ENCODE assay signal across 12 cellular contexts in genomic region chr15:67103869-67104268, GRCh38. TPM values are rescaled to one million over a fixed set of nuclear protein-coding genes. Genes with fewer than 3 reads are reported as not detected.
DNase-seq lines count a peak whose midpoint lies in the region; ATAC-seq, FAIRE-seq and TF ChIP-seq lines count a peak whose summit lies in the region.
"Had no signal": no experiment of that assay in that cellular context is flagged by ENCODE, and none has a peak within 500 bp of the region (broad histone marks: within the 10 kb centered on the region; RNA-seq: fewer than 3 reads in every experiment).

No MANE protein-coding gene starts in this region.

- H3K27me3 Mint-ChIP-seq in CD8-positive, alpha-beta T cell (ENCODE audit: low read depth): no peaks in the 10 kb centered on the region
- H3K27me3 Mint-ChIP-seq in activated naive CD8-positive, alpha-beta T cell treated with anti-CD3 and anti-CD28 coated beads, Interleukin-2, amount 10 ng/mL, durations not matched to agents 7 days and 5 days: no peaks in the 10 kb centered on the region

- TF ChIP-seq POLR2A in ovary (IDR thresholded peaks at IDR 0.05): no peak

- H3K4me3 Mint-ChIP-seq in CD8-positive, alpha-beta T cell: peak overlapping the region; percentile 68
- H3K4me3 Mint-ChIP-seq in activated naive CD8-positive, alpha-beta T cell treated with anti-CD3 and anti-CD28 coated beads, Interleukin-2, amount 10 ng/mL, durations not matched to agents 7 days and 5 days: peak overlapping the region; percentile 58

- TF ChIP-seq CTCF in CD8-positive, alpha-beta T cell (IDR thresholded peaks at IDR 0.05): no peak
- TF ChIP-seq CTCF in Loucy (conservative IDR thresholded peaks at IDR 0.05; ENCODE audit: low read length) (no peak), pancreas (IDR thresholded peaks at IDR 0.05) (no peak), ovary (IDR thresholded peaks at IDR 0.05) (no peak)

- peak in 3 of 7 experiments; percentile 40 to 56 (median 40) for DNase-seq in CD8-positive, alpha-beta T cell
- no peak for DNase-seq in activated naive CD8-positive, alpha-beta T cell treated with anti-CD3 and anti-CD28 coated beads, Interleukin-2, amount 10 ng/mL, durations not matched to agents 7 days and 5 days
- DNase-seq in pancreas (no peak), NCI-H1417 (lab: John Stamatoyannopoulos, UW) (no peak), ovary (no peak)
- DNase-seq: EL; GM23248; NCI-H2171; stimulated activated CD4-positive, alpha-beta T cell treated with anti-CD3 and anti-CD28 coated beads, Interleukin-1b, Interleukin-23, amount 100 ng/mL, for 48 hours had no signal

- no peaks in the 10 kb centered on the region for H3K27me3 ChIP-seq in CD8-positive, alpha-beta T cell (ENCODE audit: insufficient read depth, low read length)
- H3K27me3 ChIP-seq in Loucy (ENCODE audit: insufficient read depth, low read length, poor library complexity, severe bottlenecking) (no peaks in the 10 kb centered on the region), pancreas (no peaks in the 10 kb centered on the region), ovary (no peaks in the 10 kb centered on the region)

- H4K20me1 ChIP-seq in Loucy (ENCODE audit: insufficient read depth, low read length, poor library complexity, severe bottlenecking): peaks cover 29% of the 10 kb centered on the region

- intact Hi-C loops in CD8-positive, alpha-beta T cell (cut with DNase I, micrococcal nuclease): loop anchor here (2.0 to 5.0 kb wide), 5 partner anchors 17 to 43 kb away; partner anchors contain the start of gene SMAD3 (in 1 of the 2)
- intact Hi-C loops in pancreas (cut with DNase I) (no loop called here), ovary (cut with DNase I) (no loop called here)

- H3K9ac ChIP-seq in Loucy (ENCODE audit: low read depth, low read length, poor library complexity, severe bottlenecking): peak overlapping the region; percentile 66

- peaks cover 21% of the 10 kb centered on the region for H3K4me1 Mint-ChIP-seq in CD8-positive, alpha-beta T cell (ENCODE audit: low read depth)
- H3K4me1 Mint-ChIP-seq in activated naive CD8-positive, alpha-beta T cell treated with anti-CD3 and anti-CD28 coated beads, Interleukin-2, amount 10 ng/mL, durations not matched to agents 7 days and 5 days: peaks cover 45% of the 10 kb centered on the region

- TF ChIP-seq EP300 in ovary (IDR thresholded peaks at IDR 0.05): no peak

- H3K27ac ChIP-seq in CD8-positive, alpha-beta T cell (ENCODE audit: low read depth, low read length): no peak overlapping the region
- H3K27ac ChIP-seq in pancreas (peak overlapping the region in 3 of 4 donors; percentile 64 to 87 (median 75)), ovary (no peak overlapping the region)

- peaks cover 77% of the 10 kb centered on the region for H3K4me1 ChIP-seq in CD8-positive, alpha-beta T cell (ENCODE audit: insufficient read depth, low read length)
- H3K4me1 ChIP-seq in Loucy (ENCODE audit: insufficient read depth, low read length, poor library complexity, severe bottlenecking): peaks cover 91% of the 10 kb centered on the region
- H3K4me1 ChIP-seq in pancreas: peaks cover 36 to 49% (median 40%) of the 10 kb centered on the region in 3 donors
- peaks cover 37% of the 10 kb centered on the region for H3K4me1 ChIP-seq in ovary (ENCODE audit: insufficient read depth)

- peak overlapping the region; percentile 90 for H3K4me2 ChIP-seq in Loucy (ENCODE audit: low read depth, low read length, poor library complexity, severe bottlenecking)

- peaks cover 97% of the 10 kb centered on the region for H3K79me2 ChIP-seq in Loucy (ENCODE audit: insufficient read depth, low read length)

- no peaks in the 10 kb centered on the region for H3K9me3 ChIP-seq in CD8-positive, alpha-beta T cell (ENCODE audit: low read length)
- H3K9me3 ChIP-seq in Loucy (ENCODE audit: insufficient read depth, low read depth, low read length): no peaks in the 10 kb centered on the region
- no peaks in the 10 kb centered on the region for H3K9me3 ChIP-seq in pancreas
- H3K9me3 ChIP-seq in ovary: no peaks in the 10 kb centered on the region

- CTCF ChIA-PET in CD8-positive, alpha-beta T cell (lab: Charles Lee): interaction anchor here (1.5 to 1.8 kb wide), 2 partner anchors 14 to 201 kb away, joined by 3 to 5 read pairs; no protein-coding TSS in a partner anchor

- POLR2A ChIA-PET in CD8-positive, alpha-beta T cell (lab: Charles Lee): interaction anchor here (1.0 to 3.8 kb wide), 5 partner anchors 9 to 31 kb away, joined by 3 to 29 read pairs (median 4); no protein-coding TSS in a partner anchor
- POLR2A ChIA-PET in activated naive CD8-positive, alpha-beta T cell treated with anti-CD3 and anti-CD28 coated beads, Interleukin-2, amount 10 ng/mL, durations not matched to agents 7 days and 5 days (lab: Charles Lee): interaction anchor here (1.4 to 4.0 kb wide), 2 partner anchors 19 to 36 kb away, joined by 5 to 36 read pairs; partner anchors contain the start of gene SMAD3

- 74 to 79% methylated on average over 11 of the region's 11 CpGs for WGBS in pancreas, 2 donors
- 75 to 79% (median 79%) methylated on average over 11 of the region's 11 CpGs for WGBS in ovary, 3 donors

- no peaks in the 10 kb centered on the region for H3K9me3 Mint-ChIP-seq in CD8-positive, alpha-beta T cell
- no peaks in the 10 kb centered on the region for H3K9me3 Mint-ChIP-seq in activated naive CD8-positive, alpha-beta T cell treated with anti-CD3 and anti-CD28 coated beads, Interleukin-2, amount 10 ng/mL, durations not matched to agents 7 days and 5 days

- H3K36me3 Mint-ChIP-seq in CD8-positive, alpha-beta T cell: no peaks in the 10 kb centered on the region
- H3K36me3 Mint-ChIP-seq in activated naive CD8-positive, alpha-beta T cell treated with anti-CD3 and anti-CD28 coated beads, Interleukin-2, amount 10 ng/mL, durations not matched to agents 7 days and 5 days: peaks cover 11% of the 10 kb centered on the region

- FAIRE-seq in pancreas (lab: Jason Lieb, UNC): no peak

- peak overlapping the region; percentile 80 for H3K27ac Mint-ChIP-seq in CD8-positive, alpha-beta T cell
- H3K27ac Mint-ChIP-seq in activated naive CD8-positive, alpha-beta T cell treated with anti-CD3 and anti-CD28 coated beads, Interleukin-2, amount 10 ng/mL, durations not matched to agents 7 days and 5 days: no peak overlapping the region

- no peak overlapping the region for H2AFZ ChIP-seq in Loucy (ENCODE audit: low read length)
- H2AFZ ChIP-seq: GM23248 had no signal

- H3K36me3 ChIP-seq in CD8-positive, alpha-beta T cell (ENCODE audit: insufficient read depth, low read length): no peaks in the 10 kb centered on the region
- H3K36me3 ChIP-seq in Loucy (ENCODE audit: insufficient read depth, low read length) (peaks cover 10% of the 10 kb centered on the region; the same call in 1 of the 2 replicates), pancreas (no peaks in the 10 kb centered on the region), ovary (no peaks in the 10 kb centered on the region)

- no peak overlapping the region for H3K4me3 ChIP-seq in CD8-positive, alpha-beta T cell (ENCODE audit: low read depth, low read length)
- H3K4me3 ChIP-seq in Loucy (ENCODE audit: low read length, poor library complexity, severe bottlenecking): peak overlapping the region; percentile 65
- H3K4me3 ChIP-seq in pancreas: no peak overlapping the region
- no peak overlapping the region for H3K4me3 ChIP-seq in ovary
- H3K4me3 ChIP-seq: GM23248 had no signal

- no peaks in the 10 kb centered on the region for H3K9me2 ChIP-seq in Loucy (replicated peaks; ENCODE audit: low read depth, low read length)

- ATAC-seq in CD8-positive, alpha-beta T cell: no peak
- no peak for ATAC-seq in activated naive CD8-positive, alpha-beta T cell treated with anti-CD3 and anti-CD28 coated beads, Interleukin-2, amount 10 ng/mL, durations not matched to agents 7 days and 5 days (ENCODE audit: low read depth)
- no peak for ATAC-seq in pancreas
- no peak for ATAC-seq in GM21381 (IDR thresholded peaks at IDR 0.05; ENCODE audit: unreplicated experiment)
- ATAC-seq in GM18519 (IDR thresholded peaks at IDR 0.05; ENCODE audit: low FRiP score, unreplicated experiment): no peak

- no peaks in the 10 kb centered on the region for H3F3A ChIP-seq in Loucy (ENCODE audit: low read depth)

RNA-seq across cellular contexts. Expression of gene SMAD3, which starts 38.5 kb away (rescaled TPM):
- total RNA-seq in CD8-positive, alpha-beta T cell: 10 to 100 TPM; 25.4 to 29.0 TPM
- 10 to 100 TPM; 74.1 to 75.9 TPM for total RNA-seq in activated naive CD8-positive, alpha-beta T cell treated with anti-CD3 and anti-CD28 coated beads, Interleukin-2, amount 10 ng/mL, durations not matched to agents 7 days and 5 days
- total RNA-seq in pancreas: 10 to 100 TPM; 15.6 to 42.5 (median 23.8) TPM
- polyA plus RNA-seq in pancreas: 10 to 100 TPM in 1 of 2 donors, 1 to 10 TPM in 1; 7.9 to 13.5 TPM
- 10 to 100 TPM; 21.6 to 78.6 (median 46.0) TPM for total RNA-seq in ovary
- polyA plus RNA-seq in ovary: 10 to 100 TPM; 18.7 to 78.6 TPM

Comparison
In these comparisons a context has a peak if more than half of its experiments do, and no peak if none do; other contexts are left out.
1. H3K27ac ChIP-seq: peak in pancreas (3 of 4); none in CD8-positive, alpha-beta T cell (single experiment) and ovary (0 of 2).
2. intact Hi-C loops: an anchor here in CD8-positive, alpha-beta T cell (2.0 to 5.0 kb wide); none called in pancreas and ovary.